Comparison of ENCODE assay signal across 14 cellular contexts in genomic region chr2:134581877-134582546, GRCh38.
DNase-seq lines count a peak whose midpoint lies in the region; ATAC-seq lines count a peak whose summit lies in the region.
"Had no signal": no experiment of that assay in that cellular context is flagged by ENCODE, and none has a peak within 500 bp of the region (broad histone marks: within the 10 kb centered on the region; RNA-seq: fewer than 3 reads in every experiment).

No MANE protein-coding gene starts in this region.

- ATAC-seq in GM18870 (IDR thresholded peaks at IDR 0.05; ENCODE audit: unreplicated experiment) (peak; percentile 65), GM21526 (IDR thresholded peaks at IDR 0.05; ENCODE audit: low FRiP score, unreplicated experiment) (peak; percentile 82), HG03196 (IDR thresholded peaks at IDR 0.05; ENCODE audit: unreplicated experiment) (peak; percentile 55), left lobe of liver (peak; percentile 39)
- ATAC-seq: psoas muscle had no signal

- DNase-seq in left lobe of liver (ENCODE audit: low spot score) = no peak
- DNase-seq in stimulated activated CD4-positive, alpha-beta T cell treated with anti-CD3 and anti-CD28 coated beads, Interleukin-4, amount 100 ng/mL, for 24 hours = no peak
- DNase-seq in dermis blood vessel endothelial cell = no peak
- no peak for DNase-seq in NOMO-1 treated with DMSO at 0.1 percent for 48 hours (lab: John Stamatoyannopoulos, UW; ENCODE audit: unreplicated experiment)
- no peak for DNase-seq in activated naive CD4-positive, alpha-beta T cell treated with anti-CD3 and anti-CD28 coated beads, Interleukin-2, amount 50 U/mL, for 16 hours
- DNase-seq: activated T-cell treated with anti-CD3 and anti-CD28 coated beads, Interleukin-2, amount 50 U/mL, for 48 hours; Kasumi-1; mesendoderm; NCI-H2171 treated with DMSO at 0.1 percent for 48 hours; psoas muscle; stimulated activated CD4-positive, alpha-beta T cell treated with anti-CD3 and anti-CD28 coated beads, Interleukin-4, amount 100 ng/mL, for 4 hours had no signal
